Comparison of ENCODE assay signal across 1 cellular context in the genomic region with DNA sequence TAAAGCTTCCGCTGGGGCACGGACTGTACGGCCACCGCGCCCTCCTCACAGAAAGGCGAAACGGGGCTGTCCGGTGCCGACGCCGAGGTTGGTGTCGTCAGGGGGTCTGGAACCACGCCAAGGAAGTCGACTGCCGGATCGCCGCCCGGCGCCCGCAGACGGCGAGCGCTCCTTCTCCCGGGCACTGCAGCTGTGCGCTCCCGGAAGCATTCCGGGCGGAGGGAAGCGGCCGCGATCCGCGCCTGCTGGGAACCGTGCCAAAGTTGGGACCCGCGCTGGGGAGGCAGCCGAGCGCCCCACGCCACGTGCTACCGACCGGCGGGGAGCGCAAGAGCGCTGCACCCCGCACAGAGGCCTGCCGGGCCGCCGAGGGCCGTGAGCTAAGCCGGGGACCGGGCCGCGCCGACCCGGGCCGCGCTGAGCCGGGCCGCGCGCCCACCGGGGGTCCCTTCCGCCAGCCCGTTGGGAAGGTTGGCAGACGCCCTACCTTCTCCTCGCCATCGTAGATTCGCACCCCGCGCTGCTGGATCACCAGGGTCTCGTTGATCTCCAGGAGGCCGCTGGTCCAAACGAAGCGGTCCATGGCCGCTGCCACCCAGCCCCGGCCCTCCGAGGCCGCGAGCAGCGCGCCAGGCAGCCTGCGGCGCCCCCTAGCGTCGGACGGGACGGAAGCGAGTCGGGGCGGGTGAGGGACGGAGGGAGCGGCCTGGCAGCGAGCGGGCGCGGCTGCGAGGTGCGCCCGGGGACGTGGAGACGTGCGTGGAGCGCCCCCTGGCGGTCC.
A peak's percentile ranks its signal among the peaks of the same experiment; 100 is the strongest.
TF ChIP-seq lines count a peak whose summit lies in the region.

A gene with protein sequence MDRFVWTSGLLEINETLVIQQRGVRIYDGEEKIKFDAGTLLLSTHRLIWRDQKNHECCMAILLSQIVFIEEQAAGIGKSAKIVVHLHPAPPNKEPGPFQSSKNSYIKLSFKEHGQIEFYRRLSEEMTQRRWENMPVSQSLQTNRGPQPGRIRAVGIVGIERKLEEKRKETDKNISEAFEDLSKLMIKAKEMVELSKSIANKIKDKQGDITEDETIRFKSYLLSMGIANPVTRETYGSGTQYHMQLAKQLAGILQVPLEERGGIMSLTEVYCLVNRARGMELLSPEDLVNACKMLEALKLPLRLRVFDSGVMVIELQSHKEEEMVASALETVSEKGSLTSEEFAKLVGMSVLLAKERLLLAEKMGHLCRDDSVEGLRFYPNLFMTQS (minus strand): TSS at position 623 of the 781 bp plus-strand sequence. CDS start 40 bp downstream, at position 583.

TF ChIP-seq in K562, 482 proteins besides CTCF, POLR2A, EP300 and RAD21 (continued from another document and continues in another):
- TF ChIP-seq, protein P1, sequence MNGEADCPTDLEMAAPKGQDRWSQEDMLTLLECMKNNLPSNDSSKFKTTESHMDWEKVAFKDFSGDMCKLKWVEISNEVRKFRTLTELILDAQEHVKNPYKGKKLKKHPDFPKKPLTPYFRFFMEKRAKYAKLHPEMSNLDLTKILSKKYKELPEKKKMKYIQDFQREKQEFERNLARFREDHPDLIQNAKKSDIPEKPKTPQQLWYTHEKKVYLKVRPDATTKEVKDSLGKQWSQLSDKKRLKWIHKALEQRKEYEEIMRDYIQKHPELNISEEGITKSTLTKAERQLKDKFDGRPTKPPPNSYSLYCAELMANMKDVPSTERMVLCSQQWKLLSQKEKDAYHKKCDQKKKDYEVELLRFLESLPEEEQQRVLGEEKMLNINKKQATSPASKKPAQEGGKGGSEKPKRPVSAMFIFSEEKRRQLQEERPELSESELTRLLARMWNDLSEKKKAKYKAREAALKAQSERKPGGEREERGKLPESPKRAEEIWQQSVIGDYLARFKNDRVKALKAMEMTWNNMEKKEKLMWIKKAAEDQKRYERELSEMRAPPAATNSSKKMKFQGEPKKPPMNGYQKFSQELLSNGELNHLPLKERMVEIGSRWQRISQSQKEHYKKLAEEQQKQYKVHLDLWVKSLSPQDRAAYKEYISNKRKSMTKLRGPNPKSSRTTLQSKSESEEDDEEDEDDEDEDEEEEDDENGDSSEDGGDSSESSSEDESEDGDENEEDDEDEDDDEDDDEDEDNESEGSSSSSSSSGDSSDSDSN (IDR thresholded peaks at IDR 0.05; ENCODE audit: borderline replicate concordance in 1 of 2, low read depth in 2 of 2, low read length in 2 of 2) = peak; percentile 57 to 90; a peak in 2 of 4 replicates
- TF ChIP-seq EP400 (IDR thresholded peaks at IDR 0.05) (peak; percentile 67; the same call in 1 of the 2 replicates), XRCC4 (IDR thresholded peaks at IDR 0.05; ENCODE audit: extremely low read depth, insufficient read depth, insufficient read length) (no peak), RBBP5 (IDR thresholded peaks at IDR 0.05; ENCODE audit: borderline replicate concordance, insufficient read depth, low read length, poor library complexity, severe bottlenecking) (peak; percentile 92), KLF1 (tag; IDR thresholded peaks at IDR 0.05) (peak; percentile 61; the same call in 1 of the 2 replicates), NFIC (IDR thresholded peaks at IDR 0.05) (peak; percentile 96), HNRNPUL1 (IDR thresholded peaks at IDR 0.05; ENCODE audit: low read length) (no peak), POLR2H (tag; IDR thresholded peaks at IDR 0.05; ENCODE audit: low read depth) (peak; percentile 49; the same call in 1 of the 2 replicates), ZNF561 (CRISPR knock-in tag; conservative IDR thresholded peaks at IDR 0.05) (no peak), NR1H2 (CRISPR knock-in tag; IDR thresholded peaks at IDR 0.05) (no peak), ZNF23 (CRISPR knock-in tag; IDR thresholded peaks at IDR 0.05) (no peak), HDAC3 (IDR thresholded peaks at IDR 0.05; ENCODE audit: borderline replicate concordance, partially characterized antibody) (no peak), CBX8 (IDR thresholded peaks at IDR 0.05; ENCODE audit: borderline replicate concordance, extremely low read depth, low read depth, low read length, poor library complexity, severe bottlenecking) (no peak), ZNF274 (IDR thresholded peaks at IDR 0.05; ENCODE audit: borderline replicate concordance, low read depth, low read length) (no peak), GATAD2B (IDR thresholded peaks at IDR 0.05; ENCODE audit: borderline replicate concordance) (0 out of 2 replicates have a peak, but pooled peaks have one; percentile 63), MEF2A (IDR thresholded peaks at IDR 0.05; ENCODE audit: control insufficient read depth, low read depth, low read length) (no peak), L3MBTL2 (IDR thresholded peaks at IDR 0.05) (peak; percentile 84), ZKSCAN1 (IDR thresholded peaks at IDR 0.05; ENCODE audit: low read depth, low read length) (peak; percentile 30; the same call in 1 of the 2 replicates), ZFP91 (CRISPR knock-in tag; IDR thresholded peaks at IDR 0.05) (no peak), FOXK2 (conservative IDR thresholded peaks at IDR 0.05 in 1 of 2, IDR thresholded peaks at IDR 0.05 in 1 of 2; ENCODE audit: low read depth in 2 of 2) (no peak), HNRNPK (IDR thresholded peaks at IDR 0.05; ENCODE audit: low read depth, low read length, poor library complexity, severe bottlenecking) (no peak), MECOM (CRISPR knock-in tag; IDR thresholded peaks at IDR 0.05) (no peak), NCOA1 (IDR thresholded peaks at IDR 0.05; ENCODE audit: low read depth) (no peak), PRPF4 (IDR thresholded peaks at IDR 0.05; ENCODE audit: insufficient read depth, low read depth, low read length, poor library complexity, severe bottlenecking) (no peak), KDM5B (IDR thresholded peaks at IDR 0.05; ENCODE audit: insufficient replicate concordance, low read depth, low read length) (peak; percentile 84), ZNF143 (CRISPR knock-in tag; IDR thresholded peaks at IDR 0.05) (no peak), ZBTB17 (CRISPR knock-in tag; IDR thresholded peaks at IDR 0.05) (0 out of 2 replicates have a peak, but pooled peaks have one; percentile 24), POLR2AphosphoS2 (IDR thresholded peaks at IDR 0.05; ENCODE audit: low read length) (no peak), HMGXB4 (CRISPR knock-in tag; IDR thresholded peaks at IDR 0.05) (peak; percentile 97), HDAC1 (IDR thresholded peaks at IDR 0.05) (peak in 1 of 2 experiments; percentile 55; a peak in 2 of 4 replicates), PTRF (tag; IDR thresholded peaks at IDR 0.05) (no peak), PHB (CRISPR knock-in tag; IDR thresholded peaks at IDR 0.05) (no peak), CBFA2T3 (IDR thresholded peaks at IDR 0.05) (no peak), BACH1 (tag; IDR thresholded peaks at IDR 0.05) (no peak)
- TF ChIP-seq, protein P2, sequence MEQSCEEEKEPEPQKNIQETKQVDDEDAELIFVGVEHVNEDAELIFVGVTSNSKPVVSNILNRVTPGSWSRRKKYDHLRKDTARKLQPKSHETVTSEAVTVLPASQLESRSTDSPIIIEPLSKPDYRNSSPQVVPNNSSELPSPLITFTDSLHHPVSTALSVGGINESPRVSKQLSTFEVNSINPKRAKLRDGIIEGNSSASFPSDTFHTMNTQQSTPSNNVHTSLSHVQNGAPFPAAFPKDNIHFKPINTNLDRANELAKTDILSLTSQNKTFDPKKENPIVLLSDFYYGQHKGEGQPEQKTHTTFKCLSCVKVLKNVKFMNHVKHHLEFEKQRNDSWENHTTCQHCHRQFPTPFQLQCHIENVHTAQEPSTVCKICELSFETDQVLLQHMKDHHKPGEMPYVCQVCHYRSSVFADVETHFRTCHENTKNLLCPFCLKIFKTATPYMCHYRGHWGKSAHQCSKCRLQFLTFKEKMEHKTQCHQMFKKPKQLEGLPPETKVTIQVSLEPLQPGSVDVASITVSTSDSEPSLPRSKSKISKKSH (CRISPR knock-in tag; IDR thresholded peaks at IDR 0.05) = no peak
- TF ChIP-seq, protein P3, sequence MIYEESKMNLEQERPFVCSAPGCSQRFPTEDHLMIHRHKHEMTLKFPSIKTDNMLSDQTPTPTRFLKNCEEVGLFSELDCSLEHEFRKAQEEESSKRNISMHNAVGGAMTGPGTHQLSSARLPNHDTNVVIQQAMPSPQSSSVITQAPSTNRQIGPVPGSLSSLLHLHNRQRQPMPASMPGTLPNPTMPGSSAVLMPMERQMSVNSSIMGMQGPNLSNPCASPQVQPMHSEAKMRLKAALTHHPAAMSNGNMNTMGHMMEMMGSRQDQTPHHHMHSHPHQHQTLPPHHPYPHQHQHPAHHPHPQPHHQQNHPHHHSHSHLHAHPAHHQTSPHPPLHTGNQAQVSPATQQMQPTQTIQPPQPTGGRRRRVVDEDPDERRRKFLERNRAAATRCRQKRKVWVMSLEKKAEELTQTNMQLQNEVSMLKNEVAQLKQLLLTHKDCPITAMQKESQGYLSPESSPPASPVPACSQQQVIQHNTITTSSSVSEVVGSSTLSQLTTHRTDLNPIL (CRISPR knock-in tag; IDR thresholded peaks at IDR 0.05) = no peak
- TF ChIP-seq, protein P4, sequence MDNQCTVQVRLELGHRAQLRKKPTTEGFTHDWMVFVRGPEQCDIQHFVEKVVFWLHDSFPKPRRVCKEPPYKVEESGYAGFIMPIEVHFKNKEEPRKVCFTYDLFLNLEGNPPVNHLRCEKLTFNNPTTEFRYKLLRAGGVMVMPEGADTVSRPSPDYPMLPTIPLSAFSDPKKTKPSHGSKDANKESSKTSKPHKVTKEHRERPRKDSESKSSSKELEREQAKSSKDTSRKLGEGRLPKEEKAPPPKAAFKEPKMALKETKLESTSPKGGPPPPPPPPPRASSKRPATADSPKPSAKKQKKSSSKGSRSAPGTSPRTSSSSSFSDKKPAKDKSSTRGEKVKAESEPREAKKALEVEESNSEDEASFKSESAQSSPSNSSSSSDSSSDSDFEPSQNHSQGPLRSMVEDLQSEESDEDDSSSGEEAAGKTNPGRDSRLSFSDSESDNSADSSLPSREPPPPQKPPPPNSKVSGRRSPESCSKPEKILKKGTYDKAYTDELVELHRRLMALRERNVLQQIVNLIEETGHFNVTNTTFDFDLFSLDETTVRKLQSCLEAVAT (IDR thresholded peaks at IDR 0.05) = no peak
- TF ChIP-seq, protein P5, sequence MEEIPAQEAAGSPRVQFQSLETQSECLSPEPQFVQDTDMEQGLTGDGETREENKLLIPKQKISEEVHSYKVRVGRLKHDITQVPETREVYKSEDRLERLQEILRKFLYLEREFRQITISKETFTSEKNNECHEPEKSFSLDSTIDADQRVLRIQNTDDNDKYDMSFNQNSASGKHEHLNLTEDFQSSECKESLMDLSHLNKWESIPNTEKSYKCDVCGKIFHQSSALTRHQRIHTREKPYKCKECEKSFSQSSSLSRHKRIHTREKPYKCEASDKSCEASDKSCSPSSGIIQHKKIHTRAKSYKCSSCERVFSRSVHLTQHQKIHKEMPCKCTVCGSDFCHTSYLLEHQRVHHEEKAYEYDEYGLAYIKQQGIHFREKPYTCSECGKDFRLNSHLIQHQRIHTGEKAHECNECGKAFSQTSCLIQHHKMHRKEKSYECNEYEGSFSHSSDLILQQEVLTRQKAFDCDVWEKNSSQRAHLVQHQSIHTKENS (CRISPR knock-in tag; IDR thresholded peaks at IDR 0.05) = no peak
- TF ChIP-seq, protein P6, sequence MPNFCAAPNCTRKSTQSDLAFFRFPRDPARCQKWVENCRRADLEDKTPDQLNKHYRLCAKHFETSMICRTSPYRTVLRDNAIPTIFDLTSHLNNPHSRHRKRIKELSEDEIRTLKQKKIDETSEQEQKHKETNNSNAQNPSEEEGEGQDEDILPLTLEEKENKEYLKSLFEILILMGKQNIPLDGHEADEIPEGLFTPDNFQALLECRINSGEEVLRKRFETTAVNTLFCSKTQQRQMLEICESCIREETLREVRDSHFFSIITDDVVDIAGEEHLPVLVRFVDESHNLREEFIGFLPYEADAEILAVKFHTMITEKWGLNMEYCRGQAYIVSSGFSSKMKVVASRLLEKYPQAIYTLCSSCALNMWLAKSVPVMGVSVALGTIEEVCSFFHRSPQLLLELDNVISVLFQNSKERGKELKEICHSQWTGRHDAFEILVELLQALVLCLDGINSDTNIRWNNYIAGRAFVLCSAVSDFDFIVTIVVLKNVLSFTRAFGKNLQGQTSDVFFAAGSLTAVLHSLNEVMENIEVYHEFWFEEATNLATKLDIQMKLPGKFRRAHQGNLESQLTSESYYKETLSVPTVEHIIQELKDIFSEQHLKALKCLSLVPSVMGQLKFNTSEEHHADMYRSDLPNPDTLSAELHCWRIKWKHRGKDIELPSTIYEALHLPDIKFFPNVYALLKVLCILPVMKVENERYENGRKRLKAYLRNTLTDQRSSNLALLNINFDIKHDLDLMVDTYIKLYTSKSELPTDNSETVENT (CRISPR knock-in tag; IDR thresholded peaks at IDR 0.05) = peak; percentile 58; the same call in 1 of the 2 replicates
- TF ChIP-seq, protein P7, sequence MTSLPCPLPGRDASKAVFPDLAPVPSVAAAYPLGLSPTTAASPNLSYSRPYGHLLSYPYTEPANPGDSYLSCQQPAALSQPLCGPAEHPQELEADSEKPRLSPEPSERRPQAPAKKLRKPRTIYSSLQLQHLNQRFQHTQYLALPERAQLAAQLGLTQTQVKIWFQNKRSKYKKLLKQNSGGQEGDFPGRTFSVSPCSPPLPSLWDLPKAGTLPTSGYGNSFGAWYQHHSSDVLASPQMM (CRISPR knock-in tag; IDR thresholded peaks at IDR 0.05) = no peak
